ENCODE assay signal across 29 cellular contexts in the genomic region with DNA sequence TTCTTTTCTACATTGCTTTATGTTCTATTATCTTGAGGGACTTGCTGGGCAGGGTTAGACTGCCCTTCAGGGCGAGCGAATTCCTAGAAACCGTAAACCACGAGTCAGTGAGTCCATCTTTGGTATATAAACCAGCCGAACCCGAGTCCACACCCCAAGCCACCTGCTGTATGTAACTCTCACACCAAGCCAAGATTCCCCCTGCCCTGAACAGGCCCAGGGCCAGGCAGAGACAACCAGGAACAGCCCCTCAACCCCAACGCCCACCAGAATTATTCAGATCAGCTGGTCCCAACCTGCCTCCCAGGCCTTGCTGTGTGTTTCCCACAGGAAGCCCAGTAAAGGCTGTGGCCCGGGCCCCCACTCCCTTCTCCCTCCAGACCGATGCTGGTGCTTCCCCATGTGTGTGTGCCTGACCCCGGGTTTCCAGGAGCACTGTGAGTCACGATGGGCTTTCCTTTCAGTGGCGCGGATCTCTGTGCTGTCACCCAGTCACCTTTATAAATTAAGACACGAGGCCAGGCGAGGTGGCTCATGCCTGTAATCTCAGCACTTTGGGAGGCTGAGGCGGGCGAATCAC. TPM values are rescaled to one million over a fixed set of nuclear protein-coding genes. Genes with fewer than 3 reads are reported as not detected.
"Had no signal": no experiment of that assay in that cellular context is flagged by ENCODE, and none has a peak within 500 bp of the region (broad histone marks: within the 10 kb centered on the region; RNA-seq: fewer than 3 reads in every experiment).

No MANE protein-coding gene starts in this region.

- H3K36me3 ChIP-seq: brain microvascular endothelial cell, heart right ventricle, left lung, lower lobe of right lung, right atrium auricular region, spleen, suprapubic skin, tibial artery had no signal

- H3K27ac ChIP-seq: brain microvascular endothelial cell, coronary artery, heart right ventricle, left lung, lower lobe of right lung, right atrium auricular region, spleen, suprapubic skin, tibial artery had no signal

- H3K27me3 Mint-ChIP-seq: T-helper 17 cell had no signal

- H3K4me3 ChIP-seq: coronary artery, heart right ventricle, left lung, lower lobe of right lung, mucosa of descending colon, right atrium auricular region, spleen, suprapubic skin, tibial artery had no signal

- H3K27me3 ChIP-seq: brain microvascular endothelial cell, heart right ventricle, left lung, right atrium auricular region, spleen, suprapubic skin, tibial artery had no signal

- DNase-seq: activated CD4-positive, alpha-beta memory T cell treated with anti-CD3 and anti-CD28 coated beads, Interleukin-2, amount 10 ng/mL, durations not matched to agents 7 days and 5 days; activated CD4-positive, alpha-beta T cell treated with anti-CD3 and anti-CD28 coated beads for 1 hour; activated CD4-positive, alpha-beta T cell treated with anti-CD3 and anti-CD28 coated beads, Interleukin-2, amount 10 ng/mL, durations not matched to agents 7 days and 5 days; activated CD8-positive, alpha-beta memory T cell treated with anti-CD3 and anti-CD28 coated beads, Interleukin-2, amount 50 U/mL, for 48 hours; activated gamma-delta T cell; activated naive CD4-positive, alpha-beta T cell treated with anti-CD3 and anti-CD28 coated beads, Interleukin-2, amount 10 ng/mL, durations not matched to agents 7 days and 5 days; activated naive CD8-positive, alpha-beta T cell treated with anti-CD3 and anti-CD28 coated beads, Interleukin-2, amount 10 ng/mL, durations not matched to agents 7 days and 5 days; activated T-cell treated with anti-CD3 and anti-CD28 coated beads, Interleukin-2, amount 50 U/mL, for 24 hours; brain microvascular endothelial cell; foreskin fibroblast; heart right ventricle; left lung; lower lobe of right lung; mesendoderm; mucosa of descending colon; occipital lobe; spleen; stimulated activated naive CD4-positive, alpha-beta T cell; T-helper 17 cell; T1000; tibial artery had no signal

- H3K9me3 Mint-ChIP-seq: activated CD4-positive, alpha-beta memory T cell treated with anti-CD3 and anti-CD28 coated beads, Interleukin-2, amount 10 ng/mL, durations not matched to agents 7 days and 5 days; activated CD4-positive, alpha-beta T cell treated with anti-CD3 and anti-CD28 coated beads, Interleukin-2, amount 10 ng/mL, durations not matched to agents 7 days and 5 days; activated naive CD4-positive, alpha-beta T cell treated with anti-CD3 and anti-CD28 coated beads, Interleukin-2, amount 10 ng/mL, durations not matched to agents 7 days and 5 days; activated naive CD8-positive, alpha-beta T cell treated with anti-CD3 and anti-CD28 coated beads, Interleukin-2, amount 10 ng/mL, durations not matched to agents 7 days and 5 days; activated T-cell treated with anti-CD3 and anti-CD28 coated beads, Interleukin-2, amount 50 U/mL, for 24 hours; neural crest cell had no signal

- ATAC-seq: esophagus mucosa, heart right ventricle, left lung, lower lobe of right lung, mucosa of descending colon, T-helper 17 cell had no signal

- H3K27ac Mint-ChIP-seq: activated CD4-positive, alpha-beta memory T cell treated with anti-CD3 and anti-CD28 coated beads, Interleukin-2, amount 10 ng/mL, durations not matched to agents 7 days and 5 days; activated CD4-positive, alpha-beta T cell treated with anti-CD3 and anti-CD28 coated beads, Interleukin-2, amount 10 ng/mL, durations not matched to agents 7 days and 5 days; activated naive CD4-positive, alpha-beta T cell treated with anti-CD3 and anti-CD28 coated beads, Interleukin-2, amount 10 ng/mL, durations not matched to agents 7 days and 5 days; activated naive CD8-positive, alpha-beta T cell treated with anti-CD3 and anti-CD28 coated beads, Interleukin-2, amount 10 ng/mL, durations not matched to agents 7 days and 5 days; activated T-cell treated with anti-CD3 and anti-CD28 coated beads, Interleukin-2, amount 50 U/mL, for 24 hours; T-helper 17 cell had no signal

- H3K9me3 ChIP-seq: heart right ventricle, left lung, lower lobe of right lung, mucosa of descending colon, right atrium auricular region, spleen, suprapubic skin, tibial artery had no signal

- FAIRE-seq: astrocyte had no signal

- H3K36me3 Mint-ChIP-seq: activated naive CD4-positive, alpha-beta T cell treated with anti-CD3 and anti-CD28 coated beads, Interleukin-2, amount 10 ng/mL, durations not matched to agents 7 days and 5 days; activated naive CD8-positive, alpha-beta T cell treated with anti-CD3 and anti-CD28 coated beads, Interleukin-2, amount 10 ng/mL, durations not matched to agents 7 days and 5 days had no signal

- H3K4me1 ChIP-seq: lower lobe of right lung had no signal

- H3K4me3 Mint-ChIP-seq: activated CD4-positive, alpha-beta memory T cell treated with anti-CD3 and anti-CD28 coated beads, Interleukin-2, amount 10 ng/mL, durations not matched to agents 7 days and 5 days; activated CD4-positive, alpha-beta T cell treated with anti-CD3 and anti-CD28 coated beads, Interleukin-2, amount 10 ng/mL, durations not matched to agents 7 days and 5 days; activated naive CD4-positive, alpha-beta T cell treated with anti-CD3 and anti-CD28 coated beads, Interleukin-2, amount 10 ng/mL, durations not matched to agents 7 days and 5 days; activated naive CD8-positive, alpha-beta T cell treated with anti-CD3 and anti-CD28 coated beads, Interleukin-2, amount 10 ng/mL, durations not matched to agents 7 days and 5 days; activated T-cell treated with anti-CD3 and anti-CD28 coated beads, Interleukin-2, amount 50 U/mL, for 24 hours; neural crest cell; T-helper 17 cell had no signal

RNA-seq across cellular contexts. Expression of a gene that starts 17.1 kb away (rescaled TPM):
- total RNA-seq: activated CD4-positive, alpha-beta memory T cell treated with anti-CD3 and anti-CD28 coated beads, Interleukin-2, amount 10 ng/mL, durations not matched to agents 7 days and 5 days; activated CD4-positive, alpha-beta T cell treated with anti-CD3 and anti-CD28 coated beads, Interleukin-2, amount 10 ng/mL, durations not matched to agents 7 days and 5 days; activated naive CD8-positive, alpha-beta T cell treated with anti-CD3 and anti-CD28 coated beads, Interleukin-2, amount 10 ng/mL, durations not matched to agents 7 days and 5 days had no signal

RNA-seq across cellular contexts. Expression of a gene that starts 31.8 kb away (rescaled TPM):
- total RNA-seq: activated CD4-positive, alpha-beta T cell treated with anti-CD3 and anti-CD28 coated beads, Interleukin-2, amount 10 ng/mL, durations not matched to agents 7 days and 5 days; cardiac septum; lower lobe of right lung; T-helper 17 cell; urinary bladder had no signal
